In genomic region chr10:29849434-29849833, GRCh38 we compare ENCODE assay signal across 8 cellular contexts.
A peak's percentile ranks its signal among the peaks of the same experiment; 100 is the strongest.
DNase-seq lines count a peak whose midpoint lies in the region; ATAC-seq and TF ChIP-seq lines count a peak whose summit lies in the region.
"Had no signal": no experiment of that assay in that cellular context is flagged by ENCODE, and none has a peak within 500 bp of the region (broad histone marks: within the 10 kb centered on the region; RNA-seq: fewer than 3 reads in every experiment).

No MANE protein-coding gene starts in this region.

- intact Hi-C loops in left lung (cut with DNase I) = no loop called here
- intact Hi-C loops in tibial artery (cut with DNase I; ENCODE audit: low total_unique reads) = no loop called here

- H3K4me3 ChIP-seq in Jurkat, Clone E6-1 (ENCODE audit: low read length) = no peak overlapping the region
- H3K4me3 ChIP-seq in left lung (no peak overlapping the region), tibial artery (peak overlapping the region; percentile 17 to 28)

- H3K36me3 ChIP-seq in left lung = no peaks in the 10 kb centered on the region
- H3K36me3 ChIP-seq in tibial artery = no peaks in the 10 kb centered on the region

- TF ChIP-seq CTCF in left lung (IDR thresholded peaks at IDR 0.05) (no peak), tibial artery (IDR thresholded peaks at IDR 0.05) (no peak)

- no peaks in the 10 kb centered on the region for H3K9me3 ChIP-seq in left lung
- no peaks in the 10 kb centered on the region for H3K9me3 ChIP-seq in tibial artery

- H3K4me1 ChIP-seq in left lung (peaks cover 3 to 17% of the 10 kb centered on the region in 2 donors), tibial artery (peaks cover 0 to 18% (median 7%) of the 10 kb centered on the region in 4 donors)

- ATAC-seq in left lung (peak; percentile 56), HG03280 (IDR thresholded peaks at IDR 0.05; ENCODE audit: unreplicated experiment) (no peak)

- peak overlapping the region; percentile 62 to 65 for H3K27ac ChIP-seq in left lung
- H3K27ac ChIP-seq in tibial artery = peak overlapping the region; percentile 71 to 74

- H3K27me3 ChIP-seq in left lung (no peaks in the 10 kb centered on the region), tibial artery (no peaks in the 10 kb centered on the region)

- DNase-seq in Jurkat, Clone E6-1 (ENCODE audit: low read depth, low spot score) = peak; percentile 77
- DNase-seq in astrocyte of the hippocampus (ENCODE audit: low read depth, low spot score) (peak; percentile 61), left lung (no peak), tibial artery (no peak), NCI-H1092 (lab: John Stamatoyannopoulos, UW) (no peak), T-helper 2 cell (no peak)
- DNase-seq: activated gamma-delta T cell had no signal

Comparison
In these comparisons a context has a peak if more than half of its experiments do, and no peak if none do; other contexts are left out.
1. DNase-seq: peak in Jurkat, Clone E6-1 (single experiment) and astrocyte of the hippocampus (single experiment); none in left lung (0 of 2), tibial artery (0 of 2), NCI-H1092 (single experiment) and T-helper 2 cell (0 of 5).
2. H3K4me3 ChIP-seq: peak in tibial artery (2 of 2); none in Jurkat, Clone E6-1 (single experiment) and left lung (0 of 2).